Comparison of ENCODE assay signal across 30 cellular contexts in the genomic region with DNA sequence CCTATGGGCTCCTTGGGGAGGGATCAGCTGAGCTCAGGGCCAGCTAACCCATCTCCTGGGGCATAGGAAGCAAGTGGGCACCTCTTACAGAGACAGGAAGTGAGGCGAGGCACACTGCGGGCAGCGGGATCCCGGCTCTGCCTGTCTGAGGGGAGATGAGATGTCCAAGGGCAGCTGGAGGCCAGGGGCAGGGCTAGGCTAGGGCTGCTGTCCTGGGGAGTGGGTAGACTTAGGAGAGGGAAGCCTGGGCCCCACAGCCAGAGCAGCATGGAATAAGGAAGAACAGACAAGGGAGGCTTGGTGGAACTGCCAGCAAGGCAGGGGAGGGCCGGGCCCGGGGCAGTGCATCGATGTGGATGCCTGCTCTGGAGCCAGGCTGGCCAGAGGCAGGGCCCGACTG.
DNase-seq lines count a peak whose midpoint lies in the region; ATAC-seq and TF ChIP-seq lines count a peak whose summit lies in the region.
"Had no signal": no experiment of that assay in that cellular context is flagged by ENCODE, and none has a peak within 500 bp of the region (broad histone marks: within the 10 kb centered on the region; RNA-seq: fewer than 3 reads in every experiment).

No MANE protein-coding gene starts in this region.

- H3K27me3 ChIP-seq in Peyer's patch, result no peaks in the 10 kb centered on the region
- no peaks in the 10 kb centered on the region for H3K27me3 ChIP-seq in effector memory CD4-positive, alpha-beta T cell (replicated peaks; ENCODE audit: control insufficient read depth, insufficient read depth, low read length, poor library complexity, severe bottlenecking)
- H3K27me3 ChIP-seq: pancreas, SJCRH30 had no signal

- no peak overlapping the region for H3K4me3 Mint-ChIP-seq in type B pancreatic cell
- H3K4me3 Mint-ChIP-seq: activated CD8-positive, alpha-beta T cell treated with anti-CD3 and anti-CD28 coated beads, Interleukin-2, amount 10 ng/mL, durations not matched to agents 7 days and 5 days; B cell; dendritic cell treated with granulocyte-macrophage colony-stimulating factor and Interleukin-4, amounts not matched to agents 40 ng/mL and 50 ng/mL, for 4 days; HFFc6; nephron had no signal

- H3K4me3 ChIP-seq in Peyer's patch, result no peak overlapping the region
- H3K4me3 ChIP-seq in mucosa of descending colon, result no peak overlapping the region
- no peak overlapping the region for H3K4me3 ChIP-seq in effector memory CD4-positive, alpha-beta T cell (ENCODE audit: insufficient read depth, low read depth, low read length, poor library complexity, severe bottlenecking)
- H3K4me3 ChIP-seq: GM12878, lung, pancreas, SJCRH30, thoracic aorta had no signal

- H3K36me3 Mint-ChIP-seq in type B pancreatic cell, result peaks cover 3% of the 10 kb centered on the region

- H3K36me3 ChIP-seq in Peyer's patch (no peaks in the 10 kb centered on the region), mucosa of descending colon (ENCODE audit: low read depth) (no peaks in the 10 kb centered on the region)
- no peaks in the 10 kb centered on the region for H3K36me3 ChIP-seq in effector memory CD4-positive, alpha-beta T cell (ENCODE audit: control insufficient read depth, insufficient read depth, low read length)
- H3K36me3 ChIP-seq: SJCRH30 had no signal

- DNase-seq in Right ventricle myocardium inferior (ENCODE audit: missing footprints), result peak; percentile 55
- no peak for DNase-seq in left cardiac atrium
- peak in 2 of 3 donors; percentile 29 to 34 for DNase-seq in Peyer's patch
- peak in 2 of 3 donors; percentile 6 to 31 for DNase-seq in mucosa of descending colon
- DNase-seq in type B pancreatic cell (ENCODE audit: extremely low spot score, unreplicated experiment), result peak; percentile 52
- no peak for DNase-seq in effector memory CD4-positive, alpha-beta T cell
- DNase-seq: activated CD8-positive, alpha-beta T cell treated with anti-CD3 and anti-CD28 coated beads, Interleukin-2, amount 10 ng/mL, durations not matched to agents 7 days and 5 days; DMS153; foreskin fibroblast; HFFc6; KBM-7; NCI-H1092 treated with DMSO at 0.1 percent for 48 hours; NCI-H187 treated with DMSO at 0.1 percent for 48 hours; NCI-H2171 treated with DMSO at 0.1 percent for 48 hours; NCI-H510A; retina; SJCRH30; small intestine; stimulated activated naive CD4-positive, alpha-beta T cell treated with Interleukin-2 at 50 U/mL for 16 hours; SW 1271; T-helper 9 cell had no signal

- no peak for ATAC-seq in Right ventricle myocardium inferior
- ATAC-seq in left cardiac atrium, result no peak
- no peak for ATAC-seq in mucosa of descending colon
- no peak for ATAC-seq in GM18517 (IDR thresholded peaks at IDR 0.05; ENCODE audit: unreplicated experiment)
- ATAC-seq: activated CD8-positive, alpha-beta T cell treated with anti-CD3 and anti-CD28 coated beads, Interleukin-2, amount 10 ng/mL, durations not matched to agents 7 days and 5 days; esophagus mucosa; GM12878; pancreas had no signal

- H3K9me3 Mint-ChIP-seq in type B pancreatic cell, result no peaks in the 10 kb centered on the region
- H3K9me3 Mint-ChIP-seq: dendritic cell treated with granulocyte-macrophage colony-stimulating factor and Interleukin-4, amounts not matched to agents 40 ng/mL and 50 ng/mL, for 4 days; HFFc6; nephron had no signal

- no peaks in the 10 kb centered on the region for H3K4me1 ChIP-seq in Peyer's patch
- H3K4me1 ChIP-seq in mucosa of descending colon (ENCODE audit: low read depth), result no peaks in the 10 kb centered on the region
- peaks cover 12% of the 10 kb centered on the region for H3K4me1 ChIP-seq in effector memory CD4-positive, alpha-beta T cell (ENCODE audit: control insufficient read depth, insufficient read depth, low read length, poor library complexity, severe bottlenecking)
- H3K4me1 ChIP-seq: pancreas, SJCRH30 had no signal

- H3K4me1 Mint-ChIP-seq in type B pancreatic cell (ENCODE audit: unreplicated experiment), result peaks cover 13% of the 10 kb centered on the region
- H3K4me1 Mint-ChIP-seq: B cell, nephron had no signal

- no peaks in the 10 kb centered on the region for H3K9me3 ChIP-seq in Peyer's patch
- H3K9me3 ChIP-seq in mucosa of descending colon, result no peaks in the 10 kb centered on the region
- H3K9me3 ChIP-seq in effector memory CD4-positive, alpha-beta T cell (ENCODE audit: control insufficient read depth, low read length), result no peaks in the 10 kb centered on the region
- H3K9me3 ChIP-seq: pancreas, SJCRH30, thoracic aorta had no signal

- H3K27me3 Mint-ChIP-seq in type B pancreatic cell, result no peaks in the 10 kb centered on the region
- H3K27me3 Mint-ChIP-seq: B cell; dendritic cell treated with granulocyte-macrophage colony-stimulating factor and Interleukin-4, amounts not matched to agents 40 ng/mL and 50 ng/mL, for 4 days had no signal

- intact Hi-C loops in Right ventricle myocardium inferior (cut with DNase I), result no loop called here
- intact Hi-C loops in left cardiac atrium (cut with DNase I), result no loop called here
- intact Hi-C loops in mucosa of descending colon (cut with DNase I, micrococcal nuclease), result no loop called here

- no peak overlapping the region for H3K27ac Mint-ChIP-seq in type B pancreatic cell
- H3K27ac Mint-ChIP-seq: activated CD8-positive, alpha-beta T cell treated with anti-CD3 and anti-CD28 coated beads, Interleukin-2, amount 10 ng/mL, durations not matched to agents 7 days and 5 days; B cell; dendritic cell treated with granulocyte-macrophage colony-stimulating factor and Interleukin-4, amounts not matched to agents 40 ng/mL and 50 ng/mL, for 4 days; HFFc6; nephron had no signal

- no peak for TF ChIP-seq POLR2A in Peyer's patch (IDR thresholded peaks at IDR 0.05)

- H3K27ac ChIP-seq in Peyer's patch, result no peak overlapping the region
- H3K27ac ChIP-seq in effector memory CD4-positive, alpha-beta T cell (ENCODE audit: insufficient read depth, low read length, poor library complexity, severe bottlenecking), result no peak overlapping the region
- H3K27ac ChIP-seq: pancreas, SJCRH30, thoracic aorta had no signal

- TF ChIP-seq CTCF in Peyer's patch (IDR thresholded peaks at IDR 0.05) (no peak), mucosa of descending colon (IDR thresholded peaks at IDR 0.05) (no peak), type B pancreatic cell (conservative IDR thresholded peaks at IDR 0.05) (no peak)

Comparison
In these comparisons a context has a peak if more than half of its experiments do, and no peak if none do; other contexts are left out.
1. DNase-seq: peak in Right ventricle myocardium inferior (single experiment), Peyer's patch (2 of 3), mucosa of descending colon (2 of 3) and type B pancreatic cell (single experiment); none in left cardiac atrium (single experiment) and effector memory CD4-positive, alpha-beta T cell (0 of 3).